ENCODE assay signal across 7 cellular contexts in genomic region chr10:45298556-45298955, GRCh38. TPM values are rescaled to one million over a fixed set of nuclear protein-coding genes. Genes with fewer than 3 reads are reported as not detected.
"Had no signal": no experiment of that assay in that cellular context is flagged by ENCODE, and none has a peak within 500 bp of the region (broad histone marks: within the 10 kb centered on the region; RNA-seq: fewer than 3 reads in every experiment).

No MANE protein-coding gene starts in this region.

RNA-seq across cellular contexts. Expression of gene OR13A1, which starts 16.9 kb away (rescaled TPM):
- total RNA-seq: ascending aorta, dermis blood vessel endothelial cell, glomerular endothelial cell, left ventricle myocardium superior, mucosa of descending colon, natural killer cell, suprapubic skin had no signal
